ENCODE assay signal across 9 cellular contexts in the genomic region with DNA sequence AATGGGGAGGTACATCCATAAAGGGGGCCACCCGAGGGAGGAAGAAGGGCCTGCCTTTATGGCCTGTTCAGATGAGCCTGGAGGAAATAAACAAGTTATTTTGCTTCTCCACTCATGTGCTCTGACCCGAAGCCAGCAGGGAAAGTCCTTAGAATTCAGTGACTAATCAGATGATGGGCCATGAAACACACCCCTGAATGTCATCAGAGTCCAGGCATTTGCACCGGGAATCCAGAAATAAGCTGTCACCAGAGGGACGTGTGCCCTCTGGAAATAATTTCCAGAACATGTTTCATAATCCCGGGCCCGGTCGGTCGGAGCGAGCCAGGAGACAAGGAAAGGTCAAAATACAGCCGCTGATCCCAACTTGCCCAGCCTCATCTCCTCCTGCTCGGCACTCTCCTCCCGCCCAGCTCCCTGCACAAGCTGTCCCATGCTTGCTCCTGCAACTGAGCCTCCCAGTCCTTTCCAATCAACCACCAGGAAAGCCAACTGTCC.
DNase-seq lines count a peak whose midpoint lies in the region; ATAC-seq and TF ChIP-seq lines count a peak whose summit lies in the region.
"Had no signal": no experiment of that assay in that cellular context is flagged by ENCODE, and none has a peak within 500 bp of the region (broad histone marks: within the 10 kb centered on the region; RNA-seq: fewer than 3 reads in every experiment).

No MANE protein-coding gene starts in this region.

- no peak overlapping the region for H3K4me3 Mint-ChIP-seq in natural killer cell
- H3K4me3 Mint-ChIP-seq: T-helper 1 cell treated with Interleukin-12 subunit alpha and Interleukin-12 subunit beta and Interleukin-4 antibody, amounts not matched to agents 30 μg/mL and 1 μg/mL, for 36 hours had no signal

- peak overlapping the region; percentile 33 for H2AFZ ChIP-seq in PC-3 (ENCODE audit: low read length)

- peaks cover 35% of the 10 kb centered on the region for H3K4me1 ChIP-seq in PC-3 (ENCODE audit: insufficient read depth, low read length)
- H3K4me1 ChIP-seq: spleen had no signal

- TF ChIP-seq CTCF in PC-3 (conservative IDR thresholded peaks at IDR 0.05; ENCODE audit: low read depth, low read length) (no peak), dorsolateral prefrontal cortex (IDR thresholded peaks at IDR 0.05 in 54 of 56, conservative IDR thresholded peaks at IDR 0.05 in 2 of 56; ENCODE audit: low read depth in 1 of 56, partially characterized antibody in 56 of 56) (no peak), natural killer cell (IDR thresholded peaks at IDR 0.05) (no peak)

- DNase-seq in PC-3 (peak; percentile 94), dorsolateral prefrontal cortex (peak in 2 of 10 donors; percentile 24 to 44), medulla oblongata (ENCODE audit: extremely low spot score) (peak; percentile 60), ureter (ENCODE audit: low spot score) (peak; percentile 76), natural killer cell (no peak), NCI-H524 (lab: John Stamatoyannopoulos, UW) (no peak)
- DNase-seq: spleen had no signal

- H3K4me1 Mint-ChIP-seq in natural killer cell: peaks cover 5 to 9% of the 10 kb centered on the region in 2 donors

- H3K27ac ChIP-seq in PC-3 (ENCODE audit: low read length) (peak overlapping the region; percentile 3; the same call in 1 of the 2 replicates), dorsolateral prefrontal cortex (peak overlapping the region; percentile 18 to 93 (median 83))
- H3K27ac ChIP-seq: spleen had no signal

- no peak overlapping the region for H3K27ac Mint-ChIP-seq in natural killer cell
- H3K27ac Mint-ChIP-seq: T-helper 1 cell treated with Interleukin-12 subunit alpha and Interleukin-12 subunit beta and Interleukin-4 antibody, amounts not matched to agents 30 μg/mL and 1 μg/mL, for 36 hours had no signal

- no peaks in the 10 kb centered on the region for H3K9me2 ChIP-seq in PC-3 (replicated peaks; ENCODE audit: low read length)

- no TSS peak for BruUV-seq in PC-3 (replicated peaks; lab: Mats Ljungman, UMichigan)

- H3K4me3 ChIP-seq in PC-3 (ENCODE audit: low read length): no peak overlapping the region
- peak overlapping the region in 1 of 59 donors; percentile 13 for H3K4me3 ChIP-seq in dorsolateral prefrontal cortex
- H3K4me3 ChIP-seq: spleen had no signal

- ATAC-seq in PC-3: peak; percentile 63
- ATAC-seq in natural killer cell: no peak
- no peak for ATAC-seq in GM21619 (IDR thresholded peaks at IDR 0.05; ENCODE audit: unreplicated experiment)

- no peaks in the 10 kb centered on the region for H3K79me2 ChIP-seq in PC-3 (ENCODE audit: low read length)

- H4K20me1 ChIP-seq in PC-3 (ENCODE audit: low read length): no peaks in the 10 kb centered on the region

- peak overlapping the region; percentile 50 for H3K4me2 ChIP-seq in PC-3 (ENCODE audit: low read length)

- H3K9ac ChIP-seq in PC-3 (ENCODE audit: low read length): no peak overlapping the region

- H3F3A ChIP-seq in PC-3 (ENCODE audit: low read length, unreplicated experiment): no peaks in the 10 kb centered on the region

- H3K36me3 Mint-ChIP-seq in natural killer cell: no peaks in the 10 kb centered on the region

- H3K36me3 ChIP-seq in PC-3 (ENCODE audit: low read depth, low read length): no peaks in the 10 kb centered on the region
- H3K36me3 ChIP-seq: spleen had no signal

- intact Hi-C loops in PC-3 (cut with micrococcal nuclease) (no loop called here), dorsolateral prefrontal cortex (cut with DNase I) (no loop called here), natural killer cell (cut with micrococcal nuclease) (no loop called here)

- H3K9me3 Mint-ChIP-seq in natural killer cell: peaks cover 0 to 3% of the 10 kb centered on the region in 2 donors
- H3K9me3 Mint-ChIP-seq: T-helper 1 cell treated with Interleukin-12 subunit alpha and Interleukin-12 subunit beta and Interleukin-4 antibody, amounts not matched to agents 30 μg/mL and 1 μg/mL, for 36 hours had no signal

- POLR2A ChIA-PET in PC-3 (lab: Charles Lee; ENCODE audit: unreplicated experiment): no interaction called here

- no peaks in the 10 kb centered on the region for H3K9me3 ChIP-seq in PC-3 (ENCODE audit: low read length)
- H3K9me3 ChIP-seq: spleen had no signal

- CTCF ChIA-PET in PC-3 (lab: Charles Lee): no interaction called here

- H3K27me3 ChIP-seq in PC-3 (ENCODE audit: low read length): no peaks in the 10 kb centered on the region
- H3K27me3 ChIP-seq in dorsolateral prefrontal cortex: no peaks in the 10 kb centered on the region
- H3K27me3 ChIP-seq: spleen had no signal

- peaks cover 0 to 8% of the 10 kb centered on the region in 2 donors for H3K27me3 Mint-ChIP-seq in natural killer cell (ENCODE audit: low read depth in 2 of 2)

Comparison
In these comparisons a context has a peak if more than half of its experiments do, and no peak if none do; other contexts are left out.
1. DNase-seq: peak in PC-3 (single experiment), medulla oblongata (single experiment) and ureter (single experiment); none in natural killer cell (single experiment) and NCI-H524 (0 of 2).